ENCODE assay signal across 21 cellular contexts in genomic region chr10:70158113-70158512, GRCh38. TPM values are rescaled to one million over a fixed set of nuclear protein-coding genes. Genes with fewer than 3 reads are reported as not detected.
A peak's percentile ranks its signal among the peaks of the same experiment; 100 is the strongest.
DNase-seq lines count a peak whose midpoint lies in the region; ATAC-seq and TF ChIP-seq lines count a peak whose summit lies in the region.
"Had no signal": no experiment of that assay in that cellular context is flagged by ENCODE, and none has a peak within 500 bp of the region (broad histone marks: within the 10 kb centered on the region; RNA-seq: fewer than 3 reads in every experiment).

No MANE protein-coding gene starts in this region.

- H2AFZ ChIP-seq in ACC112 (ENCODE audit: low read length, unreplicated experiment) (no peak overlapping the region), osteoblast (ENCODE audit: low read length) (no peak overlapping the region)

- intact Hi-C loops in body of pancreas (cut with DNase I), result no loop called here

- DNase-seq in SK-N-MC (ENCODE audit: low read depth, low spot score), result no peak
- peak in 1 of 2 donors; percentile 48 for DNase-seq in cardiac muscle cell (ENCODE audit: low read depth in 1 of 2, low spot score in 1 of 2)
- peak; percentile 77 for DNase-seq in osteoblast (ENCODE audit: insufficient read length, low spot score, missing footprints)
- DNase-seq in T-helper 1 cell, result no peak
- DNase-seq in body of pancreas, result no peak
- DNase-seq: CD4-positive, CD25-positive, alpha-beta regulatory T cell; EL; GF-D8; MM.1S; NCI-H1048; NCI-H1417 treated with DMSO at 0.1 percent for 48 hours; NCI-H187; NCI-H2107; NCI-H446 treated with DMSO at 0.1 percent for 48 hours; NCI-H526 treated with DMSO at 0.1 percent for 48 hours; SHP77 treated with DMSO at 0.1 percent for 48 hours; SK-N-SH had no signal

- no peak for TF ChIP-seq CTCF in cardiac muscle cell (IDR thresholded peaks at IDR 0.05; ENCODE audit: low read depth, low read length)
- no peak for TF ChIP-seq CTCF in osteoblast (IDR thresholded peaks at IDR 0.05; ENCODE audit: extremely low read depth, low read depth, low read length)
- TF ChIP-seq CTCF in body of pancreas (IDR thresholded peaks at IDR 0.05), result no peak

- no peak overlapping the region for H3K9ac ChIP-seq in SK-N-MC (ENCODE audit: insufficient read length)
- H3K9ac ChIP-seq: SK-N-SH had no signal

- WGBS in body of pancreas, 2 donors, result 59 to 68% methylated on average over 2 of the region's 2 CpGs

- H3K36me3 ChIP-seq in ACC112 (ENCODE audit: insufficient read depth, low read length) (peaks cover 54% of the 10 kb centered on the region), SK-N-MC (ENCODE audit: insufficient read depth, low read length) (peaks cover 64% of the 10 kb centered on the region), cardiac muscle cell (peaks cover 45% of the 10 kb centered on the region), osteoblast (ENCODE audit: insufficient read depth, low read length) (peaks cover 87% of the 10 kb centered on the region), body of pancreas (replicated peaks in 1 of 2; ENCODE audit: insufficient read depth in 1 of 2, low read depth in 2 of 2) (peaks cover 0 to 21% of the 10 kb centered on the region in 2 donors)

- no peak for TF ChIP-seq POLR2A in body of pancreas (IDR thresholded peaks at IDR 0.05)

- H3K4me3 ChIP-seq in ACC112 (ENCODE audit: low read depth, low read length) (0 out of 2 replicates have a peak overlapping the region, but pooled peaks have one; percentile 3), SK-N-MC (no peak overlapping the region), cardiac muscle cell (no peak overlapping the region), osteoblast (ENCODE audit: insufficient read depth, low read length) (no peak overlapping the region), body of pancreas (no peak overlapping the region)
- H3K4me3 ChIP-seq: A549, HAP-1 had no signal

- H3K9me3 ChIP-seq in SK-N-MC (ENCODE audit: low read depth, low read length) (no peaks in the 10 kb centered on the region), cardiac muscle cell (ENCODE audit: low read depth) (no peaks in the 10 kb centered on the region), osteoblast (ENCODE audit: low read depth, low read length) (no peaks in the 10 kb centered on the region), body of pancreas (no peaks in the 10 kb centered on the region)
- H3K9me3 ChIP-seq: A549, HAP-1, SK-N-SH had no signal

- H3K27me3 ChIP-seq in ACC112 (ENCODE audit: insufficient read depth, low read length) (no peaks in the 10 kb centered on the region), cardiac muscle cell (no peaks in the 10 kb centered on the region), osteoblast (ENCODE audit: insufficient read depth, low read length) (no peaks in the 10 kb centered on the region), body of pancreas (no peaks in the 10 kb centered on the region)

- H3K4me1 ChIP-seq in ACC112 (ENCODE audit: control insufficient read depth, insufficient read depth, low read length, unreplicated experiment) (peaks cover 41% of the 10 kb centered on the region), cardiac muscle cell (ENCODE audit: low read depth) (peaks cover 5% of the 10 kb centered on the region), osteoblast (ENCODE audit: insufficient read depth, low read length) (peaks cover 24% of the 10 kb centered on the region), body of pancreas (peaks cover 27% of the 10 kb centered on the region)

- H3K4me2 ChIP-seq in osteoblast (ENCODE audit: insufficient read depth, low read length), result no peak overlapping the region
- H3K4me2 ChIP-seq: A549, SK-N-SH had no signal

- H3K79me2 ChIP-seq in ACC112 (ENCODE audit: control insufficient read depth, insufficient read depth, low read length, unreplicated experiment), result peaks cover 86% of the 10 kb centered on the region
- peaks cover 93% of the 10 kb centered on the region for H3K79me2 ChIP-seq in osteoblast (ENCODE audit: insufficient read depth, low read length)

- peaks cover 61% of the 10 kb centered on the region for H4K20me1 ChIP-seq in osteoblast (ENCODE audit: insufficient read depth, low read length)

- H3K27ac ChIP-seq in ACC112 (ENCODE audit: low read depth, low read length) (peak overlapping the region; percentile 40), SK-N-MC (peak overlapping the region; percentile 62; the same call in 1 of the 2 replicates), cardiac muscle cell (peak overlapping the region; percentile 40), osteoblast (ENCODE audit: low read depth, low read length) (peak overlapping the region; percentile 1), body of pancreas (no peak overlapping the region)
- H3K27ac ChIP-seq: A549 had no signal

- no peak for ATAC-seq in body of pancreas
- no peak for ATAC-seq in GM19463 (IDR thresholded peaks at IDR 0.05; ENCODE audit: unreplicated experiment)
- ATAC-seq: A549 had no signal

RNA-seq across cellular contexts. Expression of gene TYSND1, which starts 11.6 kb away (rescaled TPM):
- total RNA-seq in cardiac muscle cell, result 16.6 and 28.8 TPM in 2 replicates
- 19.0 and 20.4 TPM in 2 replicates for polyA plus RNA-seq in cardiac muscle cell
- total RNA-seq in osteoblast, result 13.0 and 15.6 TPM in 2 replicates
- total RNA-seq in body of pancreas, result 10 to 100 TPM; 16.2 to 17.6 TPM

RNA-seq across cellular contexts. Expression of gene SAR1A, which starts 12.2 kb away (rescaled TPM):
- total RNA-seq in cardiac muscle cell (63.6 and 70.3 TPM in 2 replicates), osteoblast (219 and 240 TPM in 2 replicates), body of pancreas (10 to 100 TPM; 26.0 to 29.8 TPM)
- polyA plus RNA-seq in cardiac muscle cell, result 77.8 and 86.0 TPM in 2 replicates

RNA-seq across cellular contexts. Expression of gene AIFM2, which starts 25.5 kb away (rescaled TPM):
- total RNA-seq in cardiac muscle cell (4.9 and 5.4 TPM in 2 replicates), osteoblast (14.4 and 14.8 TPM in 2 replicates), body of pancreas (10 to 100 TPM in 1 of 2 donors, 1 to 10 TPM in 1; 4.2 to 12.2 TPM)
- 6.6 and 9.3 TPM in 2 replicates for polyA plus RNA-seq in cardiac muscle cell

Comparison
In these comparisons a context has a peak if more than half of its experiments do, and no peak if none do; other contexts are left out.
1. H3K27ac ChIP-seq: peak in ACC112 (single experiment), SK-N-MC (single experiment), cardiac muscle cell (single experiment) and osteoblast (single experiment); none in body of pancreas (0 of 4).